8 cellular contexts compared by ENCODE assay signal in the genomic region with DNA sequence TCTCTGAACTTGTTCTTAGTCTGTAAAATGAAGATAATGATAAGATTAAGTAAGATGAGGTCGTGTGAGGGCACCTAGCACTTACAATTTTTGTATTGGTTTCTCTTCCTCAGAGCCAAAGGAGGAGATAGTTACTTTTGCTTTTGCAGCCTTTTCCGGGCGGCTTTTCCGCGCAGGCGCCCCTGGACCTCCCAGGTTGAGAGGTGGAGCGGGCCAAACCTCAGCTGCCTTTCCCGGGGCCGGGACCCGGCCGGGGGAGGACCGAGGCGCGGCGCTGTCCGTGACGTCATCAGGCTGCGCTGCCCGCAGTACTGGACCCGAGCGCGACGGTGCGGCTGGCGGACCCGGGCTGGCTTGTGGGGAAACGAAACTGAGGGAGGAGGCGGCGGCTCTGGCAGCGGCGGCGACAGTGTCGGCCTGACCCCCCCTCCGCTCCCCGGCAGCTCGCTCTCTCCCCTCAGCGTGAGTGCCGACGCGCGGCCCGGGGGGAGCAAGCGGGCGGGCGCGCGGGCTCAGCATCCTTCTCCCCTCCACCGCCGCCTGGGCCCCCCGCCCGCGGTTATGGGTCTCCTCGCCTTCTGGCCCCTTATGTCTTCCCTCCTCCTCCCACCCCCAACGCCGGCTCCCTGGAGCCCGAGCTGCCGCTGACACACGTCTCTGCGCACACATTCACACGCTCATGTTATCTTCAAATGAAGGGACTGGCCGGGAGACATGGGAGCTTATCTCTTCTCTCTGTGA. TPM values are rescaled to one million over a fixed set of nuclear protein-coding genes. Genes with fewer than 3 reads are reported as not detected.
DNase-seq lines count a peak whose midpoint lies in the region; ATAC-seq lines count a peak whose summit lies in the region.

A gene with protein sequence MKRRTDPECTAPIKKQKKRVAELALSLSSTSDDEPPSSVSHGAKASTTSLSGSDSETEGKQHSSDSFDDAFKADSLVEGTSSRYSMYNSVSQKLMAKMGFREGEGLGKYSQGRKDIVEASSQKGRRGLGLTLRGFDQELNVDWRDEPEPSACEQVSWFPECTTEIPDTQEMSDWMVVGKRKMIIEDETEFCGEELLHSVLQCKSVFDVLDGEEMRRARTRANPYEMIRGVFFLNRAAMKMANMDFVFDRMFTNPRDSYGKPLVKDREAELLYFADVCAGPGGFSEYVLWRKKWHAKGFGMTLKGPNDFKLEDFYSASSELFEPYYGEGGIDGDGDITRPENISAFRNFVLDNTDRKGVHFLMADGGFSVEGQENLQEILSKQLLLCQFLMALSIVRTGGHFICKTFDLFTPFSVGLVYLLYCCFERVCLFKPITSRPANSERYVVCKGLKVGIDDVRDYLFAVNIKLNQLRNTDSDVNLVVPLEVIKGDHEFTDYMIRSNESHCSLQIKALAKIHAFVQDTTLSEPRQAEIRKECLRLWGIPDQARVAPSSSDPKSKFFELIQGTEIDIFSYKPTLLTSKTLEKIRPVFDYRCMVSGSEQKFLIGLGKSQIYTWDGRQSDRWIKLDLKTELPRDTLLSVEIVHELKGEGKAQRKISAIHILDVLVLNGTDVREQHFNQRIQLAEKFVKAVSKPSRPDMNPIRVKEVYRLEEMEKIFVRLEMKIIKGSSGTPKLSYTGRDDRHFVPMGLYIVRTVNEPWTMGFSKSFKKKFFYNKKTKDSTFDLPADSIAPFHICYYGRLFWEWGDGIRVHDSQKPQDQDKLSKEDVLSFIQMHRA (plus strand): TSS at position 306 of the 741 bp plus-strand sequence. CDS start 2,409 bp downstream, outside the sequence.

- H3K9me3 ChIP-seq in BLaER1 treated with 17β-estradiol and CSF1 and Interleukin-3, amounts not matched to agents 10 nM and 100 nM (replicated peaks in 1 of 11), result peaks cover 0 to 5% (median 0%) of the 10 kb centered on the region in 11 experiments; a peak in 2 of 22 replicates

- peak within 1 kb of the TSS; percentile 86 to 94 (median 91) for H3K9ac ChIP-seq in BLaER1 treated with 17β-estradiol and CSF1 and Interleukin-3, amounts not matched to agents 10 nM and 100 nM

- peaks cover 23 to 30% (median 29%) of the 10 kb centered on the region in 11 experiments for H3K36me3 ChIP-seq in BLaER1 treated with 17β-estradiol and CSF1 and Interleukin-3, amounts not matched to agents 10 nM and 100 nM

- peaks cover 2% of the 10 kb centered on the region for H3K9me3 Mint-ChIP-seq in activated CD4-positive, alpha-beta T cell treated with anti-CD3 and anti-CD28 coated beads, Interleukin-2, amount 10 ng/mL, durations not matched to agents 7 days and 5 days

- peak within 1 kb of the TSS; percentile 85 for H3K4me3 Mint-ChIP-seq in activated CD4-positive, alpha-beta T cell treated with anti-CD3 and anti-CD28 coated beads, Interleukin-2, amount 10 ng/mL, durations not matched to agents 7 days and 5 days

- CTCF ChIA-PET in activated CD4-positive, alpha-beta T cell treated with anti-CD3 and anti-CD28 coated beads, Interleukin-2, amount 10 ng/mL, durations not matched to agents 7 days and 5 days (lab: Charles Lee), result interaction anchor here (1.2 kb wide), 1 partner anchor 411 kb away, joined by 3 read pairs; no protein-coding TSS in a partner anchor

- H3K4me3 ChIP-seq in BLaER1 treated with 17β-estradiol and CSF1 and Interleukin-3, amounts not matched to agents 10 nM and 100 nM, result peak within 1 kb of the TSS; percentile 75 to 94 (median 84)

- H3K27me3 ChIP-seq in BLaER1 treated with 17β-estradiol and CSF1 and Interleukin-3, amounts not matched to agents 10 nM and 100 nM, result no peaks in the 10 kb centered on the region

- intact Hi-C loops in left colon (cut with DNase I, micrococcal nuclease), result no loop called here

- DNase-seq in NCI-H69 (lab: John Stamatoyannopoulos, UW) (peak; percentile 96), cortex of kidney (lab: John Stamatoyannopoulos, UW) (peak; percentile 60), left colon (peak; percentile 95 to 96)
- peak; percentile 98 for DNase-seq in activated CD4-positive, alpha-beta T cell treated with anti-CD3 and anti-CD28 coated beads, Interleukin-2, amount 10 ng/mL, durations not matched to agents 7 days and 5 days
- DNase-seq in stimulated activated CD4-positive, alpha-beta T cell treated with anti-CD3 and anti-CD28 coated beads, Interleukin-1b, Interleukin-23, amount 100 ng/mL, for 48 hours, result peak; percentile 96

- ATAC-seq in GM19328 (IDR thresholded peaks at IDR 0.05; ENCODE audit: unreplicated experiment) (peak; percentile 88), HG03469 (IDR thresholded peaks at IDR 0.05; ENCODE audit: unreplicated experiment) (peak; percentile 54), left colon (peak; percentile 99)

- H4K20me1 ChIP-seq in BLaER1 treated with 17β-estradiol and CSF1 and Interleukin-3, amounts not matched to agents 10 nM and 100 nM, result 0 out of 22 replicates have a peak, but pooled peaks cover 0 to 6% (median 0%) of the 10 kb centered on the region in 11 experiments

- H3K4me1 ChIP-seq in BLaER1 treated with 17β-estradiol and CSF1 and Interleukin-3, amounts not matched to agents 10 nM and 100 nM, result peaks cover 18 to 28% (median 23%) of the 10 kb centered on the region in 10 experiments

- H3K4me1 Mint-ChIP-seq in activated CD4-positive, alpha-beta T cell treated with anti-CD3 and anti-CD28 coated beads, Interleukin-2, amount 10 ng/mL, durations not matched to agents 7 days and 5 days, result peaks cover 46% of the 10 kb centered on the region

- H3K4me2 ChIP-seq in BLaER1 treated with 17β-estradiol and CSF1 and Interleukin-3, amounts not matched to agents 10 nM and 100 nM, result peak within 1 kb of the TSS; percentile 80 to 96 (median 87)

- POLR2A ChIA-PET in activated CD4-positive, alpha-beta T cell treated with anti-CD3 and anti-CD28 coated beads, Interleukin-2, amount 10 ng/mL, durations not matched to agents 7 days and 5 days (lab: Charles Lee), result interaction anchor here (0.6 to 0.8 kb wide), 3 partner anchors 18 to 1270 kb away, joined by 3 to 7 read pairs (median 4); no protein-coding TSS in a partner anchor

- H3K27ac Mint-ChIP-seq in activated CD4-positive, alpha-beta T cell treated with anti-CD3 and anti-CD28 coated beads, Interleukin-2, amount 10 ng/mL, durations not matched to agents 7 days and 5 days, result peak within 1 kb of the TSS; percentile 97

- H3K36me3 Mint-ChIP-seq in activated CD4-positive, alpha-beta T cell treated with anti-CD3 and anti-CD28 coated beads, Interleukin-2, amount 10 ng/mL, durations not matched to agents 7 days and 5 days (ENCODE audit: low read depth), result peaks cover 21% of the 10 kb centered on the region

- peak within 1 kb of the TSS; percentile 86 to 94 (median 91) for H3K27ac ChIP-seq in BLaER1 treated with 17β-estradiol and CSF1 and Interleukin-3, amounts not matched to agents 10 nM and 100 nM

- H3K27me3 Mint-ChIP-seq in activated CD4-positive, alpha-beta T cell treated with anti-CD3 and anti-CD28 coated beads, Interleukin-2, amount 10 ng/mL, durations not matched to agents 7 days and 5 days, result peaks cover 9% of the 10 kb centered on the region

RNA-seq across cellular contexts. Expression of the gene that starts here (rescaled TPM):
- 10 to 100 TPM; 90.9 to 92.5 TPM for total RNA-seq in activated CD4-positive, alpha-beta T cell treated with anti-CD3 and anti-CD28 coated beads, Interleukin-2, amount 10 ng/mL, durations not matched to agents 7 days and 5 days
- total RNA-seq in left colon, result 10 to 100 TPM; 21.6 to 26.2 TPM

Comparison
In these comparisons a context has a peak if more than half of its experiments do, and no peak if none do; other contexts are left out.
1. Peak in every context shown above with its lines: DNase-seq, ATAC-seq, H3K4me3 ChIP-seq and H3K27ac ChIP-seq.